Comparison of ENCODE assay signal across 12 cellular contexts in the genomic region with DNA sequence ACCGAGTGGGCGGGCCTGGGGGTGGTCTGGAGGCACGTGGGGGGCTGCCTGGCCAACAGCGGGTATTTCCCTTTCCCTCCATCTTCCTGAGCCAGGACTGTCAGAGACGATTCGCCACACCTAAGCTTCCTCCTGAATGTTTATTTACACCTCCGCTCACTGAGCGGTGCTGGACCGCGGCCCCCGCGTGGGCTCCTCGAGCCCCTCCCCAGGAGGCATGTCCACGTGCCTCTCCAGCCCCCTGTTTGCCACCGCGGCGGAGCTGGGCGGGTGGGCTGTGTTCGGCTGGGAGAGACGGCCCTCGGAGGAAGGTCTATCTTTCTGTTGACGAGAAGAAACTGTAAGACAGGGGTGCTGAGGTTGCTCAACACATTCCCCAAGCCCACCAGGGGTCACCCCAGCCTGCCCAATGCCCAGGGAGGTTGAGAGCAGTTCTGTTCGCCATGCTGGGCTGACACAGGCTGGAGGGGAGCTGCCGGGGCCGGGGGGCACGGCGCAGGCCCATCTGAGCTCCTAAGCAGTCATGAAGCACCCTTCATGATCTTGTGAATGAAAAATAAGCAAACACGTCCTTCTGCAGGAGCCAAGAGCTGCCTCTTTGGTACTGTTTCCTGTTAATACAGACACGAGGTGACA. TPM values are rescaled to one million over a fixed set of nuclear protein-coding genes. Genes with fewer than 3 reads are reported as not detected.
DNase-seq lines count a peak whose midpoint lies in the region; ATAC-seq and TF ChIP-seq lines count a peak whose summit lies in the region.
"Had no signal": no experiment of that assay in that cellular context is flagged by ENCODE, and none has a peak within 500 bp of the region (broad histone marks: within the 10 kb centered on the region; RNA-seq: fewer than 3 reads in every experiment).

No MANE protein-coding gene starts in this region.

- H3K27me3 ChIP-seq in CD4-positive, CD25-positive, alpha-beta regulatory T cell (ENCODE audit: control insufficient read depth, insufficient read depth, low read length), result no peaks in the 10 kb centered on the region
- H3K27me3 ChIP-seq in H7 (ENCODE audit: control insufficient read depth, insufficient read depth, low read length) (no peaks in the 10 kb centered on the region), foreskin keratinocyte (no peaks in the 10 kb centered on the region), aorta (ENCODE audit: control insufficient read depth in 1 of 2, insufficient read depth in 2 of 2, low read length in 1 of 2) (no peaks in the 10 kb centered on the region)

- intact Hi-C loops in aorta (cut with DNase I), result no loop called here

- 71% methylated on average over 28 to 29 of the region's 29 CpGs for WGBS in aorta, 2 donors

- H3K9me3 Mint-ChIP-seq in CD4-positive, CD25-positive, alpha-beta regulatory T cell, result no peaks in the 10 kb centered on the region
- H3K9me3 Mint-ChIP-seq in activated naive CD8-positive, alpha-beta T cell (ENCODE audit: low read depth), result no peaks in the 10 kb centered on the region
- H3K9me3 Mint-ChIP-seq in naive thymus-derived CD8-positive, alpha-beta T cell, result no peaks in the 10 kb centered on the region

- POLR2A ChIA-PET in naive thymus-derived CD8-positive, alpha-beta T cell (lab: Charles Lee), result interaction anchor here (0.9 to 27.3 kb wide), 13 partner anchors 9 to 245 kb away, joined by 3 to 923 read pairs (median 4); partner anchors contain the start of genes EXOC7, FOXJ1, PRPSAP1 and RNF157

- peaks cover 4% of the 10 kb centered on the region for H3K36me3 Mint-ChIP-seq in CD4-positive, CD25-positive, alpha-beta regulatory T cell
- H3K36me3 Mint-ChIP-seq in activated naive CD8-positive, alpha-beta T cell, result no peaks in the 10 kb centered on the region
- H3K36me3 Mint-ChIP-seq in naive thymus-derived CD8-positive, alpha-beta T cell, result peaks cover 0 to 11% (median 0%) of the 10 kb centered on the region in 3 donors

- no peak for TF ChIP-seq CTCF in foreskin keratinocyte (conservative IDR thresholded peaks at IDR 0.05)

- H3K36me3 ChIP-seq in CD4-positive, CD25-positive, alpha-beta regulatory T cell (ENCODE audit: control insufficient read depth, insufficient read depth, low read length), result peaks cover 9% of the 10 kb centered on the region
- H3K36me3 ChIP-seq in H7 (replicated peaks; ENCODE audit: control insufficient read depth, insufficient read depth, low read length) (peaks cover 1% of the 10 kb centered on the region), aorta (ENCODE audit: control insufficient read depth in 1 of 2, insufficient read depth in 2 of 2, low read length in 1 of 2) (no peaks in the 10 kb centered on the region)

- ATAC-seq in CD4-positive, CD25-positive, alpha-beta regulatory T cell (ENCODE audit: low read depth in 2 of 2), result no peak
- ATAC-seq in naive thymus-derived CD8-positive, alpha-beta T cell, result no peak
- no peak for ATAC-seq in foreskin keratinocyte
- no peak for ATAC-seq in aorta (ENCODE audit: low FRiP score)
- no peak for ATAC-seq in GM21526 (IDR thresholded peaks at IDR 0.05; ENCODE audit: low FRiP score, unreplicated experiment)
- ATAC-seq: HCT116 had no signal

- H3K4me3 Mint-ChIP-seq in CD4-positive, CD25-positive, alpha-beta regulatory T cell, result peak overlapping the region in 3 of 4 donors; percentile 38 to 61 (median 43)
- peak overlapping the region; percentile 38 for H3K4me3 Mint-ChIP-seq in activated naive CD8-positive, alpha-beta T cell
- peak overlapping the region in 9 of 10 donors; percentile 7 to 88 (median 48) for H3K4me3 Mint-ChIP-seq in naive thymus-derived CD8-positive, alpha-beta T cell

- H3K9me3 ChIP-seq in CD4-positive, CD25-positive, alpha-beta regulatory T cell (ENCODE audit: control insufficient read depth in 2 of 2, low read length in 2 of 2), result no peaks in the 10 kb centered on the region
- no peaks in the 10 kb centered on the region for H3K9me3 ChIP-seq in aorta (ENCODE audit: control insufficient read depth, low read length)

- peak overlapping the region in 2 of 3 donors; percentile 86 to 88 for H3K27ac Mint-ChIP-seq in CD4-positive, CD25-positive, alpha-beta regulatory T cell
- peak overlapping the region; percentile 93 for H3K27ac Mint-ChIP-seq in activated naive CD8-positive, alpha-beta T cell
- peak overlapping the region; percentile 60 to 91 (median 78) for H3K27ac Mint-ChIP-seq in naive thymus-derived CD8-positive, alpha-beta T cell

- peaks cover 0 to 70% (median 20%) of the 10 kb centered on the region in 4 donors for H3K4me1 Mint-ChIP-seq in CD4-positive, CD25-positive, alpha-beta regulatory T cell
- peaks cover 62% of the 10 kb centered on the region for H3K4me1 Mint-ChIP-seq in activated naive CD8-positive, alpha-beta T cell (ENCODE audit: low read depth)
- H3K4me1 Mint-ChIP-seq in naive thymus-derived CD8-positive, alpha-beta T cell, result peaks cover 34 to 72% (median 63%) of the 10 kb centered on the region in 4 donors

- no peak overlapping the region for H3K4me3 ChIP-seq in CD4-positive, CD25-positive, alpha-beta regulatory T cell (ENCODE audit: low read depth, low read length)
- H3K4me3 ChIP-seq in H7 (ENCODE audit: insufficient read depth, low read depth, low read length), result no peak overlapping the region
- no peak overlapping the region for H3K4me3 ChIP-seq in aorta (ENCODE audit: low read length in 2 of 2)

- peak in 1 of 3 donors; percentile 49 for DNase-seq in CD4-positive, CD25-positive, alpha-beta regulatory T cell
- DNase-seq in H7 (peak; percentile 65), foreskin keratinocyte (no peak), aorta (no peak), amygdala (lab: John Stamatoyannopoulos, UW) (no peak)
- peak in 2 of 10 donors; percentile 25 to 34 for DNase-seq in naive thymus-derived CD8-positive, alpha-beta T cell
- DNase-seq: activated CD4-positive, CD25-positive, alpha-beta regulatory T cell treated with anti-CD3 and anti-CD28 coated beads, Interleukin-2, amount 50 U/mL, for 72 hours; SIG-M5; stimulated activated CD4-positive, alpha-beta T cell treated with anti-CD3 and anti-CD28 coated beads, Interleukin-2, amount 100 ng/mL, for 48 hours had no signal

- H3K4me1 ChIP-seq in CD4-positive, CD25-positive, alpha-beta regulatory T cell (ENCODE audit: control insufficient read depth, insufficient read depth, low read length, poor library complexity, severe bottlenecking), result peaks cover 63% of the 10 kb centered on the region
- peaks cover 5% of the 10 kb centered on the region for H3K4me1 ChIP-seq in foreskin keratinocyte
- no peaks in the 10 kb centered on the region for H3K4me1 ChIP-seq in aorta (ENCODE audit: control insufficient read depth in 1 of 2, insufficient read depth in 2 of 2, low read length in 2 of 2)

- H3K27ac ChIP-seq in CD4-positive, CD25-positive, alpha-beta regulatory T cell (ENCODE audit: insufficient read depth, low read length, poor library complexity, severe bottlenecking), result peak overlapping the region; percentile 92
- H3K27ac ChIP-seq in foreskin keratinocyte, result no peak overlapping the region
- no peak overlapping the region for H3K27ac ChIP-seq in aorta (ENCODE audit: low read depth in 1 of 2, low read length in 2 of 2)

- H3K27me3 Mint-ChIP-seq in CD4-positive, CD25-positive, alpha-beta regulatory T cell, result peaks cover 5% of the 10 kb centered on the region
- H3K27me3 Mint-ChIP-seq in activated naive CD8-positive, alpha-beta T cell, result no peaks in the 10 kb centered on the region
- H3K27me3 Mint-ChIP-seq in naive thymus-derived CD8-positive, alpha-beta T cell, result no peaks in the 10 kb centered on the region

RNA-seq across cellular contexts. Expression of gene UBALD2, which starts 8.9 kb away (rescaled TPM):
- total RNA-seq in CD4-positive, CD25-positive, alpha-beta regulatory T cell, result 247 TPM
- 1 to 10 TPM; 3.9 to 9.2 (median 7.3) TPM for polyA plus RNA-seq in CD4-positive, CD25-positive, alpha-beta regulatory T cell
- total RNA-seq in H7 (2014; rRNA removed; shearing (Covaris generic)), result 21.3 and 24.8 TPM in 2 replicates
- total RNA-seq in naive thymus-derived CD8-positive, alpha-beta T cell, result 100 to 1,000 TPM; 111 to 122 TPM
- 1 to 10 TPM; 6.6 to 9.7 (median 8.2) TPM for polyA plus RNA-seq in naive thymus-derived CD8-positive, alpha-beta T cell
- total RNA-seq in foreskin keratinocyte (40.8 and 47.1 TPM in 2 replicates), aorta (10 to 100 TPM; 25.8 to 30.2 TPM)
- polyA plus RNA-seq in foreskin keratinocyte (85.6 and 89.8 TPM in 2 replicates), aorta (10 to 100 TPM; 23.2 to 27.7 TPM)

RNA-seq across cellular contexts. Expression of gene RNF157, which starts 33.7 kb away (rescaled TPM):
- 17.7 TPM for total RNA-seq in CD4-positive, CD25-positive, alpha-beta regulatory T cell
- polyA plus RNA-seq in CD4-positive, CD25-positive, alpha-beta regulatory T cell, result 1 to 10 TPM; 3.3 to 5.6 (median 4.3) TPM
- total RNA-seq in H7 (2014; rRNA removed; shearing (Covaris generic)), result 4.2 and 5.6 TPM in 2 replicates
- 10 to 100 TPM; 46.1 to 46.4 TPM for total RNA-seq in naive thymus-derived CD8-positive, alpha-beta T cell
- polyA plus RNA-seq in naive thymus-derived CD8-positive, alpha-beta T cell, result 10 to 100 TPM in 2 of 3 donors, 1 to 10 TPM in 1; 4.9 to 29.4 (median 10.5) TPM
- total RNA-seq in foreskin keratinocyte, result not detected in 2 replicates
- 0.01 TPM in 1 of 2 replicates, not detected in the other for polyA plus RNA-seq in foreskin keratinocyte
- 1 to 10 TPM; 1.7 to 2.0 TPM for total RNA-seq in aorta
- polyA plus RNA-seq in aorta, result 1 to 10 TPM in 1 of 2 donors, under 1 TPM in 1; 0.36 to 3.8 TPM

RNA-seq across cellular contexts. Expression of gene QRICH2, which starts 34.0 kb away (rescaled TPM):
- 2.2 TPM for total RNA-seq in CD4-positive, CD25-positive, alpha-beta regulatory T cell
- under 1 TPM in 1 of 4 donors, not detected in 3; 0.50 TPM for polyA plus RNA-seq in CD4-positive, CD25-positive, alpha-beta regulatory T cell
- total RNA-seq in H7 (2014; rRNA removed; shearing (Covaris generic)), result 0.70 and 1.1 TPM in 2 replicates
- total RNA-seq in naive thymus-derived CD8-positive, alpha-beta T cell, result 1 to 10 TPM; 6.5 to 8.3 TPM
- polyA plus RNA-seq in naive thymus-derived CD8-positive, alpha-beta T cell, result under 1 TPM; 0.13 to 0.59 (median 0.23) TPM
- 1.5 and 2.1 TPM in 2 replicates for total RNA-seq in foreskin keratinocyte
- polyA plus RNA-seq in foreskin keratinocyte, result 1.0 and 1.8 TPM in 2 replicates
- total RNA-seq in aorta, result 1 to 10 TPM; 3.4 to 4.2 TPM
- 10 to 100 TPM in 1 of 2 donors, 1 to 10 TPM in 1; 1.4 to 12.8 TPM for polyA plus RNA-seq in aorta
